In the genomic region with DNA sequence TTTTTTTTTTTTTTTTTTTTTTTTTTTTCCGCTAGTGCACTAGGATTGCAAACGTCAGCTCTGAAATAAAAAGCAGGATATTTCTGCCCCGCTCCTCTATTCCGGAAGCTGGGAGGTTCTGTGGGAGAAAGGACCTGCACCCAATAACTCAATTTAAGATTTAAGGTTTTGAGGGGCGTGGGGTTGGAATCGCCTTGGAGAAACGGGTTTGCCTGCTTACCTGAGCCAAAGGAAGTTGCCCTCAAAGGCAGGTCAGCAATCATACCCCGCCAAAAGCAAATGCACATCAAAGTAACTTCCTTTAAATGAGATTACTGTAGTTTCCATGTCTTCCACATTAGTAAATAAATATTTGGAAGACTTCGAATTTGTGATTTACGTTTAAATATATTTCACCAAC, we compare ENCODE assay signal across 9 cellular contexts. TPM values are rescaled to one million over a fixed set of nuclear protein-coding genes. Genes with fewer than 3 reads are reported as not detected.
DNase-seq lines count a peak whose midpoint lies in the region; ATAC-seq, FAIRE-seq and TF ChIP-seq lines count a peak whose summit lies in the region.
"Had no signal": no experiment of that assay in that cellular context is flagged by ENCODE, and none has a peak within 500 bp of the region (broad histone marks: within the 10 kb centered on the region; RNA-seq: fewer than 3 reads in every experiment).

No MANE protein-coding gene starts in this region.

- no peak for DNase-seq in CD8-positive, alpha-beta memory T cell
- DNase-seq in PC-3 (peak; percentile 28), endothelial cell (ENCODE audit: low spot score) (no peak), hepatic stellate cell (ENCODE audit: low spot score) (no peak), urothelium cell line (ENCODE audit: low spot score) (no peak)
- no peak for DNase-seq in stimulated activated CD4-positive, alpha-beta T cell treated with anti-CD3 and anti-CD28 coated beads, Interleukin-15, amount 100 ng/mL, for 24 hours
- DNase-seq: SHP77 had no signal

- H3K79me2 ChIP-seq in PC-3 (ENCODE audit: low read length), result peaks cover 16% of the 10 kb centered on the region

- peaks cover 10% of the 10 kb centered on the region for H3K27me3 ChIP-seq in CD8-positive, alpha-beta memory T cell (ENCODE audit: insufficient read depth, low read length, poor library complexity, severe bottlenecking)
- H3K27me3 ChIP-seq in PC-3 (ENCODE audit: low read length), result no peaks in the 10 kb centered on the region

- no peaks in the 10 kb centered on the region for H3K9me3 Mint-ChIP-seq in CD8-positive, alpha-beta memory T cell
- H3K9me3 Mint-ChIP-seq in endothelial cell (ENCODE audit: unreplicated experiment) (no peaks in the 10 kb centered on the region), nephron (no peaks in the 10 kb centered on the region)

- TF ChIP-seq CTCF in PC-3 (conservative IDR thresholded peaks at IDR 0.05; ENCODE audit: low read depth, low read length), result no peak
- no peak for TF ChIP-seq CTCF in endothelial cell (IDR thresholded peaks at IDR 0.05; ENCODE audit: unreplicated experiment)
- TF ChIP-seq CTCF in nephron (IDR thresholded peaks at IDR 0.05; ENCODE audit: unreplicated experiment in 3 of 3), result no peak

- TSS peak; percentile 75 for BruUV-seq in PC-3 (replicated peaks; lab: Mats Ljungman, UMichigan)

- H3K9me2 ChIP-seq in PC-3 (replicated peaks; ENCODE audit: low read length), result no peaks in the 10 kb centered on the region

- H3K36me3 Mint-ChIP-seq in CD8-positive, alpha-beta memory T cell, result no peaks in the 10 kb centered on the region
- no peaks in the 10 kb centered on the region for H3K36me3 Mint-ChIP-seq in endothelial cell (ENCODE audit: low read depth, unreplicated experiment)
- H3K36me3 Mint-ChIP-seq in nephron (ENCODE audit: low read depth), result no peaks in the 10 kb centered on the region

- peak overlapping the region; percentile 96 for H3K4me2 ChIP-seq in PC-3 (ENCODE audit: low read length)

- no peaks in the 10 kb centered on the region for H3K36me3 ChIP-seq in CD8-positive, alpha-beta memory T cell (ENCODE audit: insufficient read depth, low read length)
- no peaks in the 10 kb centered on the region for H3K36me3 ChIP-seq in PC-3 (ENCODE audit: low read depth, low read length)

- intact Hi-C loops in PC-3 (cut with micrococcal nuclease), result loop anchor here (1.0 to 5.0 kb wide), 5 partner anchors 75 to 847 kb away; no protein-coding TSS in a partner anchor

- H3K4me1 Mint-ChIP-seq in CD8-positive, alpha-beta memory T cell, result peaks cover 12 to 26% (median 16%) of the 10 kb centered on the region in 3 donors
- H3K4me1 Mint-ChIP-seq in endothelial cell (ENCODE audit: unreplicated experiment), result peaks cover 14% of the 10 kb centered on the region
- peaks cover 17% of the 10 kb centered on the region for H3K4me1 Mint-ChIP-seq in nephron

- no peaks in the 10 kb centered on the region for H3K9me3 ChIP-seq in CD8-positive, alpha-beta memory T cell (ENCODE audit: low read length)
- no peaks in the 10 kb centered on the region for H3K9me3 ChIP-seq in PC-3 (ENCODE audit: low read length)

- no peak for FAIRE-seq in urothelium cell line (lab: Jason Lieb, UNC)

- no peak overlapping the region for H3K27ac ChIP-seq in CD8-positive, alpha-beta memory T cell (ENCODE audit: low read depth, low read length)
- H3K27ac ChIP-seq in PC-3 (ENCODE audit: low read length), result peak overlapping the region; percentile 91

- POLR2A ChIA-PET in CD8-positive, alpha-beta memory T cell (lab: Charles Lee), result no interaction called here
- POLR2A ChIA-PET in PC-3 (lab: Charles Lee; ENCODE audit: unreplicated experiment), result no interaction called here

- H3K4me3 ChIP-seq in CD8-positive, alpha-beta memory T cell (ENCODE audit: low read length), result no peak overlapping the region
- H3K4me3 ChIP-seq in PC-3 (ENCODE audit: low read length), result peak overlapping the region; percentile 90

- no peak overlapping the region for H3K27ac Mint-ChIP-seq in CD8-positive, alpha-beta memory T cell
- H3K27ac Mint-ChIP-seq in endothelial cell (ENCODE audit: unreplicated experiment) (no peak overlapping the region), nephron (no peak overlapping the region)

- peak overlapping the region; percentile 95 for H3K9ac ChIP-seq in PC-3 (ENCODE audit: low read length)

- no peaks in the 10 kb centered on the region; the same call in 1 of the 2 replicates for H4K20me1 ChIP-seq in PC-3 (ENCODE audit: low read length)

- peak overlapping the region; percentile 27 to 79 (median 64) for H3K4me3 Mint-ChIP-seq in CD8-positive, alpha-beta memory T cell
- H3K4me3 Mint-ChIP-seq in endothelial cell (ENCODE audit: unreplicated experiment) (peak overlapping the region; percentile 79), nephron (peak overlapping the region; percentile 80 to 82 (median 81))

- H3K4me1 ChIP-seq in CD8-positive, alpha-beta memory T cell (ENCODE audit: insufficient read depth, low read length), result peaks cover 8% of the 10 kb centered on the region
- peaks cover 10% of the 10 kb centered on the region; the same call in 1 of the 2 replicates for H3K4me1 ChIP-seq in PC-3 (ENCODE audit: insufficient read depth, low read length)

- H3F3A ChIP-seq in PC-3 (ENCODE audit: low read length, unreplicated experiment), result no peaks in the 10 kb centered on the region

- peaks cover 31 to 57% of the 10 kb centered on the region in 2 donors for H3K27me3 Mint-ChIP-seq in CD8-positive, alpha-beta memory T cell
- H3K27me3 Mint-ChIP-seq in endothelial cell (ENCODE audit: unreplicated experiment) (peaks cover 11% of the 10 kb centered on the region), nephron (ENCODE audit: low read depth) (peaks cover 75% of the 10 kb centered on the region)

- peak overlapping the region; percentile 90 for H2AFZ ChIP-seq in PC-3 (ENCODE audit: low read length)

- no peak for ATAC-seq in PC-3
- ATAC-seq in GM21528 (IDR thresholded peaks at IDR 0.05; ENCODE audit: low FRiP score, unreplicated experiment), result no peak

- CTCF ChIA-PET in CD8-positive, alpha-beta memory T cell (lab: Charles Lee), result no interaction called here
- CTCF ChIA-PET in PC-3 (lab: Charles Lee), result interaction anchor here (0.6 to 1.2 kb wide), 3 partner anchors 69 to 269 kb away, joined by 3 to 8 read pairs (median 5); no protein-coding TSS in a partner anchor

RNA-seq across cellular contexts. Expression of a gene that starts 1.0 kb away (rescaled TPM):
- total RNA-seq in CD8-positive, alpha-beta memory T cell, result under 1 TPM; 0.07 to 0.35 TPM
- not detected for polyA plus RNA-seq in CD8-positive, alpha-beta memory T cell
- total RNA-seq in PC-3 (2014; rRNA removed) (4.1 and 4.2 TPM in 2 replicates), endothelial cell (ENCODE audit: unreplicated experiment) (0.44 TPM)
